20 cellular contexts compared by ENCODE assay signal in the genomic region with DNA sequence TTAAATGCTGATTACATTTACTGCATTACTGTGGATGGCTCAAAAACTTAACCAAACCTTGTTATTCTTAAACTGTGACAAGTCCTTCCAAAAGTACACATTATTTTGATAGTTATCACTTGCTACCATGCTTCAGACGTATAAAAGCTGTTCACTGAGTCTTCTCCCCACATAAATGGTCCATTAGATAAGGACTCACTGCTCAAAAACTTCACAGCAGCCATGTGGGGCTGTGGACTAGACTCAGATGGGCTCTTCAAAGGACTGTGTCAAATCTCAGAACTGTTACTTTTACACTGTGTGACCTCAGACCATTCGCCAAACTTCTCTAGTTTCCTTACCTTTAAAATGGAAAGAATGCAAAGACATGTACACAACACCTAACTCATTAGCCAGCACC. TPM values are rescaled to one million over a fixed set of nuclear protein-coding genes. Genes with fewer than 3 reads are reported as not detected.
DNase-seq lines count a peak whose midpoint lies in the region; ATAC-seq, FAIRE-seq and TF ChIP-seq lines count a peak whose summit lies in the region.
"Had no signal": no experiment of that assay in that cellular context is flagged by ENCODE, and none has a peak within 500 bp of the region (broad histone marks: within the 10 kb centered on the region; RNA-seq: fewer than 3 reads in every experiment).

No MANE protein-coding gene starts in this region.

- TF ChIP-seq POLR2A in H54 (IDR thresholded peaks at IDR 0.05; ENCODE audit: low read depth, low read length): no peak

- peaks cover 33% of the 10 kb centered on the region for H3K36me3 Mint-ChIP-seq in activated T-cell treated with anti-CD3 and anti-CD28 coated beads, Interleukin-2, amount 50 U/mL, for 24 hours (ENCODE audit: low read depth)
- peaks cover 2 to 5% of the 10 kb centered on the region in 2 donors for H3K36me3 Mint-ChIP-seq in activated T-cell treated with anti-CD3 and anti-CD28 coated beads, Interleukin-2, amount 50 U/mL, for 72 hours (ENCODE audit: insufficient read depth in 2 of 2)
- H3K36me3 Mint-ChIP-seq in activated T-helper 17 cell treated with anti-CD3 and anti-CD28 coated beads, Interleukin-2, amount 50 U/mL, for 72 hours (ENCODE audit: low read depth): peaks cover 6% of the 10 kb centered on the region
- peaks cover 4% of the 10 kb centered on the region for H3K36me3 Mint-ChIP-seq in mesothelial cell of epicardium
- peaks cover 6% of the 10 kb centered on the region for H3K36me3 Mint-ChIP-seq in activated T-helper 1 cell treated with anti-CD3 and anti-CD28 coated beads, Interleukin-12 subunit alpha, Interleukin-12 subunit beta, Interleukin-2, Interleukin-4 antibody, amounts not matched to agents 30 ng/mL and 10 ng/mL and 1 ng/mL, durations not matched to agents 14 hours and 24 hours and 36 hours (ENCODE audit: low read depth)

- ATAC-seq in activated T-cell treated with anti-CD3 and anti-CD28 coated beads, Interleukin-2, amount 50 U/mL, for 72 hours (replicated peaks in 1 of 2): no peak
- ATAC-seq in activated T-helper 17 cell treated with anti-CD3 and anti-CD28 coated beads, Interleukin-2, amount 50 U/mL, for 72 hours (replicated peaks): peak; percentile 35
- no peak for ATAC-seq in GM21786 (IDR thresholded peaks at IDR 0.05; ENCODE audit: unreplicated experiment)
- ATAC-seq: A549, HCT116 had no signal

- no peaks in the 10 kb centered on the region for H3K27me3 Mint-ChIP-seq in activated T-cell treated with anti-CD3 and anti-CD28 coated beads, Interleukin-2, amount 50 U/mL, for 24 hours
- no peaks in the 10 kb centered on the region for H3K27me3 Mint-ChIP-seq in activated T-cell treated with anti-CD3 and anti-CD28 coated beads, Interleukin-2, amount 50 U/mL, for 72 hours (ENCODE audit: low read depth)
- H3K27me3 Mint-ChIP-seq in activated T-helper 17 cell treated with anti-CD3 and anti-CD28 coated beads, Interleukin-2, amount 50 U/mL, for 72 hours: no peaks in the 10 kb centered on the region
- no peaks in the 10 kb centered on the region for H3K27me3 Mint-ChIP-seq in mesothelial cell of epicardium (ENCODE audit: low read depth)
- no peaks in the 10 kb centered on the region for H3K27me3 Mint-ChIP-seq in activated T-helper 1 cell treated with anti-CD3 and anti-CD28 coated beads, Interleukin-12 subunit alpha, Interleukin-12 subunit beta, Interleukin-2, Interleukin-4 antibody, amounts not matched to agents 30 ng/mL and 10 ng/mL and 1 ng/mL, durations not matched to agents 14 hours and 24 hours and 36 hours (ENCODE audit: insufficient read depth)

- no peak overlapping the region for H3K4me3 Mint-ChIP-seq in activated T-cell treated with anti-CD3 and anti-CD28 coated beads, Interleukin-2, amount 50 U/mL, for 24 hours
- H3K4me3 Mint-ChIP-seq in activated T-cell treated with anti-CD3 and anti-CD28 coated beads, Interleukin-2, amount 50 U/mL, for 72 hours: no peak overlapping the region
- peak overlapping the region; percentile 17 for H3K4me3 Mint-ChIP-seq in activated T-helper 17 cell treated with anti-CD3 and anti-CD28 coated beads, Interleukin-2, amount 50 U/mL, for 72 hours
- H3K4me3 Mint-ChIP-seq in mesothelial cell of epicardium: no peak overlapping the region
- H3K4me3 Mint-ChIP-seq in activated T-helper 1 cell treated with anti-CD3 and anti-CD28 coated beads, Interleukin-12 subunit alpha, Interleukin-12 subunit beta, Interleukin-2, Interleukin-4 antibody, amounts not matched to agents 30 ng/mL and 10 ng/mL and 1 ng/mL, durations not matched to agents 14 hours and 24 hours and 36 hours: no peak overlapping the region

- H3K27ac Mint-ChIP-seq in activated T-cell treated with anti-CD3 and anti-CD28 coated beads, Interleukin-2, amount 50 U/mL, for 24 hours: peak overlapping the region; percentile 38
- H3K27ac Mint-ChIP-seq in activated T-cell treated with anti-CD3 and anti-CD28 coated beads, Interleukin-2, amount 50 U/mL, for 72 hours: no peak overlapping the region
- no peak overlapping the region for H3K27ac Mint-ChIP-seq in activated T-helper 17 cell treated with anti-CD3 and anti-CD28 coated beads, Interleukin-2, amount 50 U/mL, for 72 hours
- H3K27ac Mint-ChIP-seq in mesothelial cell of epicardium: peak overlapping the region; percentile 15
- H3K27ac Mint-ChIP-seq in activated T-helper 1 cell treated with anti-CD3 and anti-CD28 coated beads, Interleukin-12 subunit alpha, Interleukin-12 subunit beta, Interleukin-2, Interleukin-4 antibody, amounts not matched to agents 30 ng/mL and 10 ng/mL and 1 ng/mL, durations not matched to agents 14 hours and 24 hours and 36 hours: no peak overlapping the region

- no peak for DNase-seq in activated T-cell treated with anti-CD3 and anti-CD28 coated beads, Interleukin-2, amount 50 U/mL, for 24 hours
- no peak for DNase-seq in activated T-cell treated with anti-CD3 and anti-CD28 coated beads, Interleukin-2, amount 50 U/mL, for 72 hours
- no peak for DNase-seq in H54 (ENCODE audit: insufficient read length, low spot score)
- DNase-seq in mesothelial cell of epicardium (ENCODE audit: low spot score in 2 of 2, unreplicated experiment in 2 of 2): no peak
- no peak for DNase-seq in activated T-helper 1 cell treated with anti-CD3 and anti-CD28 coated beads, Interleukin-12 subunit alpha, Interleukin-12 subunit beta, Interleukin-2, Interleukin-4 antibody, amounts not matched to agents 30 ng/mL and 10 ng/mL and 1 ng/mL, durations not matched to agents 14 hours and 24 hours and 36 hours (ENCODE audit: low spot score)
- no peak for DNase-seq in DMS153 (lab: John Stamatoyannopoulos, UW)
- DNase-seq: COR-L47, KG1, MG63, NCI-H1092 treated with DMSO at 0.1 percent for 48 hours, NCI-H187, NCI-H2171 treated with DMSO at 0.1 percent for 48 hours, NCI-H82, SHP77 had no signal

- H3K4me1 Mint-ChIP-seq in activated T-cell treated with anti-CD3 and anti-CD28 coated beads, Interleukin-2, amount 50 U/mL, for 24 hours (ENCODE audit: low read depth): peaks cover 81% of the 10 kb centered on the region
- peaks cover 71% of the 10 kb centered on the region for H3K4me1 Mint-ChIP-seq in activated T-cell treated with anti-CD3 and anti-CD28 coated beads, Interleukin-2, amount 50 U/mL, for 72 hours (ENCODE audit: low read depth)
- peaks cover 49% of the 10 kb centered on the region for H3K4me1 Mint-ChIP-seq in activated T-helper 17 cell treated with anti-CD3 and anti-CD28 coated beads, Interleukin-2, amount 50 U/mL, for 72 hours
- peaks cover 34% of the 10 kb centered on the region for H3K4me1 Mint-ChIP-seq in mesothelial cell of epicardium
- H3K4me1 Mint-ChIP-seq in activated T-helper 1 cell treated with anti-CD3 and anti-CD28 coated beads, Interleukin-12 subunit alpha, Interleukin-12 subunit beta, Interleukin-2, Interleukin-4 antibody, amounts not matched to agents 30 ng/mL and 10 ng/mL and 1 ng/mL, durations not matched to agents 14 hours and 24 hours and 36 hours (ENCODE audit: low read depth): peaks cover 49% of the 10 kb centered on the region

- FAIRE-seq in H54 (lab: Jason Lieb, UNC): peak; percentile 33
- FAIRE-seq: A549, GM18507, HTR-8/SVneo had no signal

- no peak for TF ChIP-seq CTCF in mesothelial cell of epicardium (IDR thresholded peaks at IDR 0.05; ENCODE audit: unreplicated experiment)

- intact Hi-C loops in activated T-helper 1 cell treated with anti-CD3 and anti-CD28 coated beads, Interleukin-12 subunit alpha, Interleukin-12 subunit beta, Interleukin-2, Interleukin-4 antibody, amounts not matched to agents 30 ng/mL and 10 ng/mL and 1 ng/mL, durations not matched to agents 14 hours and 24 hours and 36 hours (cut with micrococcal nuclease): no loop called here

- H3K9me3 Mint-ChIP-seq in activated T-cell treated with anti-CD3 and anti-CD28 coated beads, Interleukin-2, amount 50 U/mL, for 24 hours: no peaks in the 10 kb centered on the region
- H3K9me3 Mint-ChIP-seq in activated T-cell treated with anti-CD3 and anti-CD28 coated beads, Interleukin-2, amount 50 U/mL, for 72 hours: no peaks in the 10 kb centered on the region
- no peaks in the 10 kb centered on the region for H3K9me3 Mint-ChIP-seq in activated T-helper 17 cell treated with anti-CD3 and anti-CD28 coated beads, Interleukin-2, amount 50 U/mL, for 72 hours
- peaks cover 3% of the 10 kb centered on the region for H3K9me3 Mint-ChIP-seq in mesothelial cell of epicardium
- no peaks in the 10 kb centered on the region for H3K9me3 Mint-ChIP-seq in activated T-helper 1 cell treated with anti-CD3 and anti-CD28 coated beads, Interleukin-12 subunit alpha, Interleukin-12 subunit beta, Interleukin-2, Interleukin-4 antibody, amounts not matched to agents 30 ng/mL and 10 ng/mL and 1 ng/mL, durations not matched to agents 14 hours and 24 hours and 36 hours

RNA-seq across cellular contexts. Expression of a gene that starts 11.6 kb away (rescaled TPM):
- total RNA-seq in activated T-cell treated with anti-CD3 and anti-CD28 coated beads, Interleukin-2, amount 50 U/mL, for 72 hours: 10 to 100 TPM; 44.7 to 46.0 TPM
- 10 to 100 TPM; 33.0 to 46.7 TPM for total RNA-seq in activated T-helper 17 cell treated with anti-CD3 and anti-CD28 coated beads, Interleukin-2, amount 50 U/mL, for 72 hours
- 55.6 to 58.9 TPM (median 57.4 TPM) in 3 replicates for total RNA-seq in mesothelial cell of epicardium
- 66.1 and 70.6 TPM in 2 replicates for total RNA-seq in activated T-helper 1 cell treated with anti-CD3 and anti-CD28 coated beads, Interleukin-12 subunit alpha, Interleukin-12 subunit beta, Interleukin-2, Interleukin-4 antibody, amounts not matched to agents 30 ng/mL and 10 ng/mL and 1 ng/mL, durations not matched to agents 14 hours and 24 hours and 36 hours

Comparison
In these comparisons a context has a peak if more than half of its experiments do, and no peak if none do; other contexts are left out.
1. H3K27ac Mint-ChIP-seq: peak in activated T-cell treated with anti-CD3 and anti-CD28 coated beads, Interleukin-2, amount 50 U/mL, for 24 hours (single experiment) and mesothelial cell of epicardium (single experiment); none in activated T-cell treated with anti-CD3 and anti-CD28 coated beads, Interleukin-2, amount 50 U/mL, for 72 hours (single experiment), activated T-helper 17 cell treated with anti-CD3 and anti-CD28 coated beads, Interleukin-2, amount 50 U/mL, for 72 hours (single experiment) and activated T-helper 1 cell treated with anti-CD3 and anti-CD28 coated beads, Interleukin-12 subunit alpha, Interleukin-12 subunit beta, Interleukin-2, Interleukin-4 antibody, amounts not matched to agents 30 ng/mL and 10 ng/mL and 1 ng/mL, durations not matched to agents 14 hours and 24 hours and 36 hours (single experiment).